ENCODE assay signal across 8 cellular contexts in genomic region chr4:159016527-159017137, GRCh38.
DNase-seq lines count a peak whose midpoint lies in the region; ATAC-seq, FAIRE-seq and TF ChIP-seq lines count a peak whose summit lies in the region.

No MANE protein-coding gene starts in this region.

- FAIRE-seq in keratinocyte (lab: Jason Lieb, UNC) = no peak

- H2AFZ ChIP-seq in keratinocyte (ENCODE audit: control insufficient read depth, low read length) = no peak overlapping the region

- no peaks in the 10 kb centered on the region for H3K36me3 ChIP-seq in keratinocyte (ENCODE audit: control insufficient read depth in 2 of 2, extremely low read depth in 1 of 2, insufficient read depth in 2 of 2, low read length in 2 of 2)

- TF ChIP-seq CTCF in GM10266 (IDR thresholded peaks at IDR 0.05; ENCODE audit: control insufficient read depth, insufficient read depth, low read depth, missing control alignments) (peak; percentile 63), keratinocyte (optimal IDR thresholded peaks at IDR 0.05 in 1 of 3, IDR thresholded peaks at IDR 0.05 in 1 of 3, conservative IDR thresholded peaks at IDR 0.05 in 1 of 3; ENCODE audit: extremely low read depth in 1 of 3, insufficient read depth in 2 of 3, low read length in 3 of 3) (peak in 2 of 3 experiments; percentile 2 to 7)

- H3K27ac ChIP-seq in keratinocyte (ENCODE audit: control insufficient read depth, insufficient read depth, low read length) = no peak overlapping the region

- ATAC-seq in GM21529 (IDR thresholded peaks at IDR 0.05; ENCODE audit: unreplicated experiment) (peak; percentile 47), esophagus mucosa (no peak)

- no peak overlapping the region for H3K4me3 ChIP-seq in keratinocyte (ENCODE audit: control insufficient read depth in 2 of 3, extremely low read depth in 1 of 3, insufficient read depth in 2 of 3, low read depth in 1 of 3, low read length in 3 of 3)

- no peak overlapping the region for H3K9ac ChIP-seq in keratinocyte (ENCODE audit: control insufficient read depth, extremely low read depth, insufficient read depth, low read length)

- dilution Hi-C loops in keratinocyte (cut with MboI; ENCODE audit: extremely low pct_ligation_motif_present, low sequenced_read_pairs) = no loop called here

- no peaks in the 10 kb centered on the region for H3K9me3 ChIP-seq in keratinocyte (ENCODE audit: control insufficient read depth, low read depth, low read length)

- H3K9me1 ChIP-seq in keratinocyte (ENCODE audit: control insufficient read depth, extremely low read depth, insufficient read depth, low read length) = no peaks in the 10 kb centered on the region

- H3K79me2 ChIP-seq in keratinocyte (ENCODE audit: control insufficient read depth, insufficient read depth, low read length) = no peaks in the 10 kb centered on the region

- peaks cover 5% of the 10 kb centered on the region for H3K4me1 ChIP-seq in keratinocyte (ENCODE audit: control insufficient read depth, extremely low read depth, insufficient read depth, low read length)

- H4K20me1 ChIP-seq in keratinocyte (ENCODE audit: control insufficient read depth, extremely low read depth, insufficient read depth, low read length) = no peaks in the 10 kb centered on the region

- no peak overlapping the region for H3K4me2 ChIP-seq in keratinocyte (ENCODE audit: control insufficient read depth, extremely low read depth, insufficient read depth, low read depth, low read length)

- H3K27me3 ChIP-seq in keratinocyte (ENCODE audit: control insufficient read depth, extremely low read depth, insufficient read depth, low read length) = no peaks in the 10 kb centered on the region

- peak; percentile 40 for DNase-seq in GM10266 (ENCODE audit: extremely low spot score)
- DNase-seq in NAMALWA (ENCODE audit: low spot score) = peak; percentile 77
- DNase-seq in keratinocyte (ENCODE audit: low read depth, low spot score) = no peak
- DNase-seq in DMS53 (lab: John Stamatoyannopoulos, UW) = no peak
- DNase-seq in EL = no peak
- no peak for DNase-seq in DMS79 treated with DMSO at 0.1 percent for 48 hours (lab: John Stamatoyannopoulos, UW)

Comparison
In these comparisons a context has a peak if more than half of its experiments do, and no peak if none do; other contexts are left out.
1. DNase-seq: peak in GM10266 (single experiment) and NAMALWA (single experiment); none in keratinocyte (single experiment), DMS53 (single experiment), EL (single experiment) and DMS79 treated with DMSO at 0.1 percent for 48 hours (single experiment).